Comparison of ENCODE assay signal across 19 cellular contexts in genomic region chr1:53465023-53465957, GRCh38. TPM values are rescaled to one million over a fixed set of nuclear protein-coding genes. Genes with fewer than 3 reads are reported as not detected.
DNase-seq lines count a peak whose midpoint lies in the region; ATAC-seq and TF ChIP-seq lines count a peak whose summit lies in the region.
"Had no signal": no experiment of that assay in that cellular context is flagged by ENCODE, and none has a peak within 500 bp of the region (broad histone marks: within the 10 kb centered on the region; RNA-seq: fewer than 3 reads in every experiment).

No MANE protein-coding gene starts in this region.

- in situ Hi-C loops in mammary epithelial cell (cut with MboI; ENCODE audit: low sequenced_read_pairs in 2 of 2): no loop called here

- H3K56ac ChIP-seq in H9 (ENCODE audit: insufficient read length, low read depth, low read length): no peak overlapping the region

- BruUV-seq in mammary epithelial cell (replicated peaks; lab: Mats Ljungman, UMichigan): no TSS peak

- H3K4me1 ChIP-seq in H9 (ENCODE audit: insufficient read depth, low read length) (0 out of 2 replicates have a peak, but pooled peaks cover 2% of the 10 kb centered on the region), mammary epithelial cell (ENCODE audit: insufficient read depth, low read length) (no peaks in the 10 kb centered on the region)
- H3K4me1 ChIP-seq: Peyer's patch had no signal

- no peak for TF ChIP-seq CTCF in H9 (conservative IDR thresholded peaks at IDR 0.05)
- no peak for TF ChIP-seq CTCF in mammary epithelial cell (conservative IDR thresholded peaks at IDR 0.05 in 1 of 2, IDR thresholded peaks at IDR 0.05 in 1 of 2; ENCODE audit: extremely low read depth in 1 of 2, insufficient read depth in 1 of 2, low read depth in 1 of 2, low read length in 2 of 2)

- no peak overlapping the region for H3K27ac Mint-ChIP-seq in H9
- H3K27ac Mint-ChIP-seq: CD4-positive, CD25-positive, alpha-beta regulatory T cell had no signal

- no peak overlapping the region for H2AK5ac ChIP-seq in H9 (ENCODE audit: insufficient read length, low read length)

- H3K4me3 Mint-ChIP-seq in H9: no peak overlapping the region
- H3K4me3 Mint-ChIP-seq: CD4-positive, CD25-positive, alpha-beta regulatory T cell had no signal

- H3K27me3 ChIP-seq in H9 (ENCODE audit: insufficient read depth, low read length): no peaks in the 10 kb centered on the region
- no peaks in the 10 kb centered on the region for H3K27me3 ChIP-seq in mammary epithelial cell (ENCODE audit: insufficient read depth, low read length)
- H3K27me3 ChIP-seq: Peyer's patch had no signal

- no peaks in the 10 kb centered on the region for H4K20me1 ChIP-seq in H9 (ENCODE audit: control insufficient read depth, insufficient read depth, insufficient read length)
- no peaks in the 10 kb centered on the region for H4K20me1 ChIP-seq in mammary epithelial cell (ENCODE audit: insufficient read depth, low read length)

- H2BK15ac ChIP-seq in H9 (ENCODE audit: low read depth, low read length): no peak overlapping the region

- ATAC-seq in GM21367 (IDR thresholded peaks at IDR 0.05; ENCODE audit: unreplicated experiment): no peak

- no peak overlapping the region for H2BK120ac ChIP-seq in H9 (ENCODE audit: low read depth, low read length, poor library complexity, severe bottlenecking)

- no peak overlapping the region for H2BK20ac ChIP-seq in H9 (ENCODE audit: low read depth, low read length, poor library complexity, severe bottlenecking)

- no peaks in the 10 kb centered on the region for H3K23me2 ChIP-seq in H9 (ENCODE audit: insufficient read length, low read depth, low read length, poor library complexity, severe bottlenecking)

- no peak overlapping the region for H4K8ac ChIP-seq in H9 (replicated peaks; ENCODE audit: insufficient read length, low read depth, low read length)

- no peak overlapping the region for H2BK12ac ChIP-seq in H9 (ENCODE audit: insufficient read length, low read depth, low read length)

- intact Hi-C loops in mammary epithelial cell (cut with micrococcal nuclease): no loop called here

- H3K9me3 Mint-ChIP-seq in H9: peaks cover 0 to under 1% of the 10 kb centered on the region in 2 experiments; a peak in 1 of 5 replicates
- H3K9me3 Mint-ChIP-seq: CD4-positive, CD25-positive, alpha-beta regulatory T cell had no signal

- H4K5ac ChIP-seq in H9 (ENCODE audit: insufficient read length, low read depth, low read length): no peak overlapping the region

- H3K79me2 ChIP-seq in H9 (ENCODE audit: insufficient read depth, low read length): no peaks in the 10 kb centered on the region
- no peaks in the 10 kb centered on the region for H3K79me2 ChIP-seq in mammary epithelial cell (ENCODE audit: insufficient read depth, low read length)

- H3K9me3 ChIP-seq in H9 (ENCODE audit: control insufficient read depth, low read depth, low read length): no peaks in the 10 kb centered on the region
- no peaks in the 10 kb centered on the region for H3K9me3 ChIP-seq in mammary epithelial cell (replicated peaks; ENCODE audit: insufficient read depth, low read length)
- H3K9me3 ChIP-seq: Peyer's patch had no signal

- no peak overlapping the region for H4K91ac ChIP-seq in H9 (ENCODE audit: insufficient read length, low read depth, low read length)

- no peak overlapping the region for H3K4ac ChIP-seq in H9 (ENCODE audit: low read depth, low read length)

- H3K9ac ChIP-seq in H9 (ENCODE audit: extremely low read depth, insufficient read length, low read length) (no peak overlapping the region), mammary epithelial cell (ENCODE audit: insufficient read depth, low read length) (no peak overlapping the region)
- H3K9ac ChIP-seq: KMS-11 had no signal

- H3K14ac ChIP-seq in H9 (ENCODE audit: insufficient read depth, low read length): no peak overlapping the region

- H3K79me1 ChIP-seq in H9 (ENCODE audit: insufficient read depth, low read depth, low read length, poor library complexity, severe bottlenecking): no peaks in the 10 kb centered on the region

- H3K23ac ChIP-seq in H9 (ENCODE audit: insufficient read length, low read depth, low read length): no peak overlapping the region

- CTCF ChIA-PET in mammary epithelial cell (lab: Charles Lee; ENCODE audit: low non-redundant PET): interaction anchor here (0.7 kb wide), 1 partner anchor 214 kb away, joined by 6 read pairs; no protein-coding TSS in a partner anchor

- dilution Hi-C loops in mammary epithelial cell (cut with HindIII; ENCODE audit: low sequenced_read_pairs): loop anchor here (5.0 kb wide), 1 partner anchor 97 kb away; no protein-coding TSS in a partner anchor

- H3K27ac ChIP-seq in H9 (ENCODE audit: insufficient read length, low read depth, low read length) (no peak overlapping the region), mammary epithelial cell (ENCODE audit: insufficient read depth, low read depth, low read length) (no peak overlapping the region)
- H3K27ac ChIP-seq: KMS-11, Peyer's patch had no signal

- no peaks in the 10 kb centered on the region for H3K36me3 ChIP-seq in mammary epithelial cell (ENCODE audit: insufficient read depth, low read length)
- H3K36me3 ChIP-seq: Peyer's patch had no signal

- H3K18ac ChIP-seq in H9 (ENCODE audit: insufficient read length, low read depth, low read length): no peak overlapping the region

- no peak overlapping the region for H3T11ph ChIP-seq in H9 (ENCODE audit: low read length)

- peaks cover 6 to 13% of the 10 kb centered on the region in 2 experiments for H3K4me1 Mint-ChIP-seq in H9
- H3K4me1 Mint-ChIP-seq: CD4-positive, CD25-positive, alpha-beta regulatory T cell had no signal

- no peak overlapping the region for H3K4me3 ChIP-seq in Jurkat, Clone E6-1 (ENCODE audit: low read length)
- no peak overlapping the region for H3K4me3 ChIP-seq in mammary epithelial cell (replicated peaks in 1 of 3; ENCODE audit: insufficient read depth in 1 of 3, low read depth in 2 of 3, low read length in 3 of 3)
- H3K4me3 ChIP-seq: Peyer's patch had no signal

- no peak overlapping the region for H3K4me2 ChIP-seq in H9 (ENCODE audit: insufficient read depth, insufficient read length, low read length)
- H3K4me2 ChIP-seq in mammary epithelial cell (ENCODE audit: insufficient read depth, low read depth, low read length): no peak overlapping the region
- H3K4me2 ChIP-seq: KMS-11 had no signal

- H3K36me3 Mint-ChIP-seq in H9 (ENCODE audit: insufficient read depth in 1 of 3, low read depth in 3 of 3): 0 out of 7 replicates have a peak, but pooled peaks cover 0 to 1% (median 0%) of the 10 kb centered on the region in 3 experiments
- H3K36me3 Mint-ChIP-seq: CD4-positive, CD25-positive, alpha-beta regulatory T cell had no signal

- H3K27me3 Mint-ChIP-seq in H9 (ENCODE audit: low read depth): peaks cover 20% of the 10 kb centered on the region
- H3K27me3 Mint-ChIP-seq: CD4-positive, CD25-positive, alpha-beta regulatory T cell had no signal

- DNase-seq in DMS 273 treated with DMSO at 0.1 percent for 48 hours (lab: John Stamatoyannopoulos, UW): peak; percentile 69
- DNase-seq in Jurkat, Clone E6-1 (ENCODE audit: low read depth, low spot score): peak; percentile 36
- DNase-seq in NCI-H524 treated with DMSO at 0.1 percent for 48 hours (lab: John Stamatoyannopoulos, UW): peak; percentile 56
- peak; percentile 31 for DNase-seq in islet precursor cell
- DNase-seq in H9: no peak
- DNase-seq in MV-4-11 (lab: John Stamatoyannopoulos, UW): no peak
- DNase-seq in mammary epithelial cell: no peak
- DNase-seq: ACHN; Calu3; CD4-positive, CD25-positive, alpha-beta regulatory T cell; DND-41; NCI-H1417; NCI-H2029 treated with DMSO at 0.1 percent for 48 hours; NCI-H748 treated with DMSO at 0.1 percent for 48 hours; Right ventricle myocardium superior had no signal

- H2AFZ ChIP-seq in H9 (ENCODE audit: low read length) (no peak overlapping the region), mammary epithelial cell (ENCODE audit: low read depth, low read length) (no peak overlapping the region)

- no CpG with 5 or more reads among the region's 4 CpGs for whole genome bisulfite sequencing in H9 (ENCODE audit: extremely low coverage, insufficient read length, low lambda C conversion rate)
- 54% methylated on average over 4 of the region's 4 CpGs for WGBS in mammary epithelial cell (ENCODE audit: low coverage, missing lambda C conversion rate)

- no peak overlapping the region for H2BK5ac ChIP-seq in H9 (ENCODE audit: insufficient read length, low read length)

RNA-seq across cellular contexts. Expression of gene DMRTB1, which starts 6.1 kb away (rescaled TPM):
- polyA plus RNA-seq in Jurkat, Clone E6-1 (2012; ENCODE audit: insufficient read depth, insufficient read length): not detected
- not detected in 2 replicates for total RNA-seq in H9 (2021)
- total RNA-seq in mammary epithelial cell: not detected
- not detected for polyA plus RNA-seq in mammary epithelial cell
- not detected for polyA minus RNA-seq in mammary epithelial cell
- total RNA-seq: Calu3; CD4-positive, CD25-positive, alpha-beta regulatory T cell; H4; Peyer's patch; Right ventricle myocardium superior had no signal
- polyA plus RNA-seq: CD4-positive, CD25-positive, alpha-beta regulatory T cell had no signal

Comparison
In these comparisons a context has a peak if more than half of its experiments do, and no peak if none do; other contexts are left out.
1. DNase-seq: peak in DMS 273 treated with DMSO at 0.1 percent for 48 hours (single experiment), Jurkat, Clone E6-1 (single experiment), NCI-H524 treated with DMSO at 0.1 percent for 48 hours (single experiment) and islet precursor cell (single experiment); none in H9 (single experiment), MV-4-11 (single experiment) and mammary epithelial cell (single experiment).